ENCODE assay signal across 8 cellular contexts in the genomic region with DNA sequence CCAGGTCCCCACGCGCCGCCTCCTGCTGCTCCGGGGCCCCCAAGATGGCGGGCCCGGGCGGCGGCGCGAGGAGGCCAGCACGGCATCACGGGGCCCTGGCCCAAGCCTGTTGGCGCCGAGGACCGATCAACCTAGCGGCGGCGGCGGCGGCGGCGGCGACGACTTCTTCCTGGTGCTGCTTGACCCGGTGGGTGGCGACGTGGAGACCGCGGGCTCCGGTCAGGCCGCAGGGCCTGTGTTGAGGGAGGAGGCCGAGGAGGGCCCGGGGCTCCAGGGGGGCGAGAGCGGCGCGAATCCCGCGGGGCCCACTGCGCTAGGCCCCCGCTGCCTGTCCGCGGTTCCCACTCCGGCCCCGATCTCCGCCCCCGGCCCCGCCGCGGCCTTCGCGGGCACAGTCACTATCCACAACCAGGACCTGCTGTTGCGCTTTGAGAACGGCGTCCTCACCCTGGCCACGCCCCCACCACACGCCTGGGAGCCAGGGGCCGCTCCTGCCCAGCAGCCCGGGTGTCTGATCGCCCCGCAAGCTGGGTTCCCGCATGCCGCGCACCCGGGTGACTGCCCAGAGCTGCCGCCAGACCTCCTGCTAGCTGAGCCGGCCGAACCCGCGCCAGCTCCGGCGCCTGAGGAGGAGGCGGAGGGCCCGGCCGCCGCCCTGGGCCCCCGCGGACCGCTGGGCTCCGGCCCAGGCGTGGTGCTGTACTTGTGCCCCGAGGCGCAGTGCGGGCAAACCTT. TPM values are rescaled to one million over a fixed set of nuclear protein-coding genes. Genes with fewer than 3 reads are reported as not detected.
DNase-seq lines count a peak whose midpoint lies in the region; ATAC-seq and TF ChIP-seq lines count a peak whose summit lies in the region.
"Not testable (repeated sequence)": the region's sequence is repeated elsewhere in the genome, so short reads cannot be mapped to it uniquely, and the experiment has no call there.

No MANE protein-coding gene starts in this region.

- H3K9me3 Mint-ChIP-seq in mesothelial cell of epicardium, result peaks cover 17% of the 10 kb centered on the region

- intact Hi-C loops in Panc1 (cut with micrococcal nuclease; ENCODE audit: unreplicated experiment), result not testable (repeated sequence)

- not testable (repeated sequence) for H3K27me3 Mint-ChIP-seq in mesothelial cell of epicardium (ENCODE audit: low read depth)

- POLR2A ChIA-PET in Panc1 (lab: Charles Lee), result not testable (repeated sequence)

- H3K4me3 Mint-ChIP-seq in mesothelial cell of epicardium, result peak overlapping the region; percentile 62

- not testable (repeated sequence) for BruUV-seq in Panc1 (replicated peaks; lab: Mats Ljungman, UMichigan)

- CTCF ChIA-PET in Panc1 (lab: Charles Lee), result not testable (repeated sequence)

- peak; percentile 82 for ATAC-seq in GM21447 (IDR thresholded peaks at IDR 0.05; ENCODE audit: unreplicated experiment)
- peak; percentile 85 for ATAC-seq in HG03432 (IDR thresholded peaks at IDR 0.05; ENCODE audit: unreplicated experiment)
- ATAC-seq in Panc1, result peak; percentile 93

- not testable (repeated sequence) for H3K36me3 Mint-ChIP-seq in mesothelial cell of epicardium

- peaks cover 20% of the 10 kb centered on the region for H3K4me1 ChIP-seq in Panc1 (ENCODE audit: control insufficient read depth, insufficient read depth, low read length)

- H3K4me3 ChIP-seq in Panc1 (ENCODE audit: low read depth in 2 of 2, low read length in 2 of 2), result peak overlapping the region; percentile 51 to 61

- H3K4me1 Mint-ChIP-seq in mesothelial cell of epicardium, result peaks cover 35% of the 10 kb centered on the region

- H3K27ac ChIP-seq in Panc1 (ENCODE audit: low read length), result peak overlapping the region; percentile 12; the same call in 1 of the 2 replicates

- not testable (repeated sequence) for H3K27me3 ChIP-seq in Panc1 (ENCODE audit: control insufficient read depth, insufficient read depth, low read length)

- in situ Hi-C loops in Panc1 (cut with HindIII; ENCODE audit: low pct_unique_long_range_greater_than_20kb, low sequenced_read_pairs), result not testable (repeated sequence)

- not testable (repeated sequence) for H3K9me3 ChIP-seq in Panc1 (ENCODE audit: control insufficient read depth, insufficient read depth, low read depth, low read length)

- not testable (repeated sequence) for H3K27ac Mint-ChIP-seq in mesothelial cell of epicardium

- not testable (repeated sequence) for H3K36me3 ChIP-seq in Panc1 (ENCODE audit: control insufficient read depth, insufficient read depth, low read length)

- DNase-seq in DMS 273 (lab: John Stamatoyannopoulos, UW; ENCODE audit: unreplicated experiment) (peak; percentile 56), activated gamma-delta T cell (lab: John Stamatoyannopoulos, UW) (peak; percentile 20), fibroblast of gingiva (ENCODE audit: low read depth) (peak; percentile 34), mesothelial cell of epicardium (ENCODE audit: low spot score in 2 of 2, unreplicated experiment in 2 of 2) (peak in 1 of 2 experiments; percentile 48)
- not testable (repeated sequence) for DNase-seq in Panc1 (ENCODE audit: low read depth, low spot score)
- peak; percentile 4 to 5 for DNase-seq in stimulated activated CD8-positive, alpha-beta memory T cell treated with anti-CD3 and anti-CD28 coated beads, Interleukin-15, amount 100 ng/mL, for 48 hours (ENCODE audit: low read depth in 2 of 2)

- not testable (repeated sequence) for TF ChIP-seq CTCF in Panc1 (IDR thresholded peaks at IDR 0.05); mesothelial cell of epicardium (IDR thresholded peaks at IDR 0.05; ENCODE audit: unreplicated experiment)

RNA-seq across cellular contexts. Expression of a gene that starts 0.5 kb away (rescaled TPM):
- total RNA-seq in Panc1 (2021; ENCODE audit: unreplicated experiment) (8.3 TPM), mesothelial cell of epicardium (9.0 to 9.7 TPM (median 9.4 TPM) in 3 replicates)
- polyA plus RNA-seq in Panc1 (2012; ENCODE audit: insufficient read length), result 4.5 TPM
